Comparison of ENCODE assay signal across 8 cellular contexts in the genomic region with DNA sequence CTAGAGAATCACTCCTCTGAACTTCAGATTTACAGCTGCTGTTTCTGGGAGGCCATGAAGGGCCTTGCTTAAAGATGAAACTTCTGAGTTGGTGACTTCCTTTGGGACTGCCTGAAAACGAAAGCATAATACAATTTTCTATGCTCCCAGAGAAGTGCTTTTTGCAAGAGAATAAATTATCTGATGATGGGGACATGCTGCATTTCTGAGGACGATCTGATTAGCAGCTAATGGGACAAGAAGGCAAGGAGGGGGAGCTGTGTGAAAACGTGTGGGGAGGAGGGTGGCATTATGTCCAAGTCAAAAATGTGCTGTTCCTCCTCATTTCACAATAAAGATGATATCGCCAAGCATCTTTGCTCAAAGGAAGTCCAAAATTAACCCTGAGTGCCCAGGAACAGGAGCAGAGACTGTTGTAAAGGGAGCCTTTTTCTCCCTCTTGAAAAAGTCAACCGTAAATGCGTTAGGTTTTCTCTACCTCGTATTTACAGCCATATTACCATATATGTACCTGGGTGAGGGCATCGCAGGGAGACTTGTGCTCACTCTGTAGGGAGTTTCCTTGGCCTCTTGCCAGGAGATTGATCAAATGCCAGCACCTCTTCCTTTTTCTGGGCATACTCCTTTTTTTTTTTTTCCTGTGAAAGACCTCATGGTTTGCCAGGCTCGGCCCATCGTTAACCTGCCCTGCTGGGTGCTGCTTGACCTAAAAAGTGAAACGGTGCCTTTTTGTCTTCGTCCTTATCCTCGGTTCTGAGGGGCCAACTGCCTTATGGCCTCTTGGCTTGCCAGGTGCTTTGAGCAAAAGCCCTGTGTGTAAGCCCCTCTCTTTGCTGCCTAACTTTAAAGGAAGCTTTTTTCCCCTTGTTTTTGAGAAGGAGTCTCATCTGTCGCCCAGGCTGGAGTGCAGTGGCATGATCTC. TPM values are rescaled to one million over a fixed set of nuclear protein-coding genes. Genes with fewer than 3 reads are reported as not detected.
A peak's percentile ranks its signal among the peaks of the same experiment; 100 is the strongest.
DNase-seq lines count a peak whose midpoint lies in the region; ATAC-seq and TF ChIP-seq lines count a peak whose summit lies in the region.

No MANE protein-coding gene starts in this region.

- peaks cover 89% of the 10 kb centered on the region for H3K4me1 Mint-ChIP-seq in activated B cell treated with CpG ODN at 0.5 μM for 24 hours
- H3K4me1 Mint-ChIP-seq in stimulated activated naive B cell treated with anti-CD40 and anti-IgM and Interleukin-4, amounts not matched to agents 10 μg/mL and 1 μg/mL and 100 μg/mL, for 72 hours, result peaks cover 73 to 97% of the 10 kb centered on the region in 2 donors

- H3K9me3 Mint-ChIP-seq in activated B cell treated with CpG ODN at 0.5 μM for 24 hours, result no peaks in the 10 kb centered on the region
- H3K9me3 Mint-ChIP-seq in stimulated activated naive B cell treated with anti-CD40 and anti-IgM and Interleukin-4, amounts not matched to agents 10 μg/mL and 1 μg/mL and 100 μg/mL, for 72 hours, result no peaks in the 10 kb centered on the region

- H3K4me3 ChIP-seq in fibroblast of pulmonary artery (replicated peaks; ENCODE audit: low read depth, low read length), result peak overlapping the region; percentile 6

- peak overlapping the region; percentile 80 for H3K4me3 Mint-ChIP-seq in activated B cell treated with CpG ODN at 0.5 μM for 24 hours
- peak overlapping the region; percentile 84 to 85 for H3K4me3 Mint-ChIP-seq in stimulated activated naive B cell treated with anti-CD40 and anti-IgM and Interleukin-4, amounts not matched to agents 10 μg/mL and 1 μg/mL and 100 μg/mL, for 72 hours

- TF ChIP-seq CTCF in activated B cell treated with CpG ODN at 0.5 μM for 24 hours (IDR thresholded peaks at IDR 0.05), result no peak
- no peak for TF ChIP-seq CTCF in fibroblast of pulmonary artery (IDR thresholded peaks at IDR 0.05; ENCODE audit: low read length, missing control alignments)

- peaks cover 33% of the 10 kb centered on the region for H3K36me3 Mint-ChIP-seq in activated B cell treated with CpG ODN at 0.5 μM for 24 hours (ENCODE audit: low read depth)
- H3K36me3 Mint-ChIP-seq in stimulated activated naive B cell treated with anti-CD40 and anti-IgM and Interleukin-4, amounts not matched to agents 10 μg/mL and 1 μg/mL and 100 μg/mL, for 72 hours, result peaks cover 44% of the 10 kb centered on the region in 2 donors

- in situ Hi-C loops in G401 (cut with HindIII; ENCODE audit: low sequenced_read_pairs), result no loop called here

- ATAC-seq in activated B cell treated with CpG ODN at 0.5 μM for 24 hours (ENCODE audit: low read depth), result peak; percentile 27
- no peak for ATAC-seq in stimulated activated naive B cell treated with anti-CD40 and anti-IgM and Interleukin-4, amounts not matched to agents 10 μg/mL and 1 μg/mL and 100 μg/mL, for 72 hours (replicated peaks)
- no peak for ATAC-seq in HG03442 (IDR thresholded peaks at IDR 0.05; ENCODE audit: unreplicated experiment)

- peak overlapping the region; percentile 87 for H3K27ac Mint-ChIP-seq in activated B cell treated with CpG ODN at 0.5 μM for 24 hours
- H3K27ac Mint-ChIP-seq in stimulated activated naive B cell treated with anti-CD40 and anti-IgM and Interleukin-4, amounts not matched to agents 10 μg/mL and 1 μg/mL and 100 μg/mL, for 72 hours, result peak overlapping the region; percentile 90

- DNase-seq in stimulated activated CD4-positive, alpha-beta T cell treated with anti-CD3 and anti-CD28 coated beads, Interleukin-2, amount 100 ng/mL, for 48 hours, result peak; percentile 13 to 20
- DNase-seq in stimulated activated CD4-positive, alpha-beta T cell treated with anti-CD3 and anti-CD28 coated beads, Interleukin-2, amount 100 ng/mL, for 24 hours, result no peak
- DNase-seq in activated B cell treated with CpG ODN at 0.5 μM for 24 hours (no peak), fibroblast of pulmonary artery (ENCODE audit: low read depth) (peak; percentile 53), HPDE6-E6E7 (ENCODE audit: extremely low spot score) (no peak), G401 (ENCODE audit: low spot score) (no peak)
- peak; percentile 28 for DNase-seq in stimulated activated naive B cell treated with anti-CD40 and anti-IgM and Interleukin-4, amounts not matched to agents 10 μg/mL and 1 μg/mL and 100 μg/mL, for 72 hours

- intact Hi-C loops in activated B cell treated with CpG ODN at 0.5 μM for 24 hours (cut with micrococcal nuclease), result loop anchor here (1.0 to 5.0 kb wide), 2 partner anchors 11 to 78 kb away; a partner anchor contains a TSS

- H3K27me3 Mint-ChIP-seq in activated B cell treated with CpG ODN at 0.5 μM for 24 hours, result no peaks in the 10 kb centered on the region
- no peaks in the 10 kb centered on the region for H3K27me3 Mint-ChIP-seq in stimulated activated naive B cell treated with anti-CD40 and anti-IgM and Interleukin-4, amounts not matched to agents 10 μg/mL and 1 μg/mL and 100 μg/mL, for 72 hours

- CTCF ChIA-PET in activated B cell treated with CpG ODN at 0.5 μM for 24 hours (lab: Charles Lee), result interaction anchor here (1.1 to 2.1 kb wide), 3 partner anchors 10 to 17 kb away, joined by 3 to 9 read pairs (median 9); a partner anchor contains a TSS

- POLR2A ChIA-PET in activated B cell treated with CpG ODN at 0.5 μM for 24 hours (lab: Charles Lee), result interaction anchor here (0.7 to 8.0 kb wide), 8 partner anchors 11 to 507 kb away, joined by 3 to 288 read pairs (median 6); a partner anchor contains a TSS

RNA-seq across cellular contexts. Expression of a gene that starts 11.5 kb away (rescaled TPM):
- 116 and 143 TPM in 2 replicates for total RNA-seq in activated B cell treated with CpG ODN at 0.5 μM for 24 hours
- total RNA-seq in G401 (2014; rRNA removed; shearing (Covaris generic)), result 9.9 and 10.2 TPM in 2 replicates

RNA-seq across cellular contexts. Expression of a gene that starts 37.5 kb away (rescaled TPM):
- 18.4 and 20.7 TPM in 2 replicates for total RNA-seq in activated B cell treated with CpG ODN at 0.5 μM for 24 hours
- 30.4 and 31.9 TPM in 2 replicates for total RNA-seq in G401 (2014; rRNA removed; shearing (Covaris generic))

Comparison
In these comparisons a context has a peak if more than half of its experiments do, and no peak if none do; other contexts are left out.
1. DNase-seq: peak in stimulated activated CD4-positive, alpha-beta T cell treated with anti-CD3 and anti-CD28 coated beads, Interleukin-2, amount 100 ng/mL, for 48 hours (2 of 2), fibroblast of pulmonary artery (single experiment) and stimulated activated naive B cell treated with anti-CD40 and anti-IgM and Interleukin-4, amounts not matched to agents 10 μg/mL and 1 μg/mL and 100 μg/mL, for 72 hours (single experiment); none in stimulated activated CD4-positive, alpha-beta T cell treated with anti-CD3 and anti-CD28 coated beads, Interleukin-2, amount 100 ng/mL, for 24 hours (0 of 2), activated B cell treated with CpG ODN at 0.5 μM for 24 hours (single experiment), HPDE6-E6E7 (single experiment) and G401 (single experiment).
2. RNA of a gene that starts 11.5 kb away (total RNA-seq): 116 to 143 TPM in activated B cell treated with CpG ODN at 0.5 μM for 24 hours; 9.9 to 10.2 TPM in G401; every median in the first group is over 10 times any median in the second.